In genomic region chr11:123211134-123211879, GRCh38 we compare ENCODE assay signal across 28 cellular contexts. TPM values are rescaled to one million over a fixed set of nuclear protein-coding genes. Genes with fewer than 3 reads are reported as not detected.
DNase-seq lines count a peak whose midpoint lies in the region; ATAC-seq and TF ChIP-seq lines count a peak whose summit lies in the region.
"Had no signal": no experiment of that assay in that cellular context is flagged by ENCODE, and none has a peak within 500 bp of the region (broad histone marks: within the 10 kb centered on the region; RNA-seq: fewer than 3 reads in every experiment).

No MANE protein-coding gene starts in this region.

- no peaks in the 10 kb centered on the region for H3K27me3 ChIP-seq in esophagus muscularis mucosa
- H3K27me3 ChIP-seq in Peyer's patch, result no peaks in the 10 kb centered on the region
- H3K27me3 ChIP-seq: right lobe of liver had no signal

- TF ChIP-seq CTCF in esophagus muscularis mucosa (IDR thresholded peaks at IDR 0.05) (no peak), nephron progenitor cell (IDR thresholded peaks at IDR 0.05) (no peak), Peyer's patch (IDR thresholded peaks at IDR 0.05) (no peak), GM10266 (IDR thresholded peaks at IDR 0.05; ENCODE audit: control insufficient read depth, insufficient read depth, low read depth, missing control alignments) (no peak)

- H3K4me3 Mint-ChIP-seq in nephron progenitor cell, result peak overlapping the region; percentile 60
- H3K4me3 Mint-ChIP-seq: activated CD4-positive, alpha-beta T cell treated with anti-CD3 and anti-CD28 coated beads, Interleukin-2, amount 10 ng/mL, durations not matched to agents 24 days and 14 days; activated naive CD8-positive, alpha-beta T cell treated with anti-CD3 and anti-CD28 coated beads for 36 hours; naive thymus-derived CD4-positive, alpha-beta T cell; T-helper 1 cell treated with Interleukin-12 subunit alpha and Interleukin-12 subunit beta and Interleukin-4 antibody, amounts not matched to agents 30 μg/mL and 1 μg/mL, for 36 hours had no signal

- H3K27ac ChIP-seq in esophagus muscularis mucosa (replicated peaks in 1 of 4), result peak overlapping the region; percentile 76 to 88 (median 82)
- peak overlapping the region in 2 of 4 donors; percentile 9 to 56 for H3K27ac ChIP-seq in Peyer's patch
- H3K27ac ChIP-seq: dorsolateral prefrontal cortex, parathyroid adenoma, right lobe of liver had no signal

- H3K36me3 ChIP-seq in esophagus muscularis mucosa (no peaks in the 10 kb centered on the region), Peyer's patch (no peaks in the 10 kb centered on the region)
- H3K36me3 ChIP-seq: right lobe of liver had no signal

- H3K9me3 ChIP-seq in esophagus muscularis mucosa, result no peaks in the 10 kb centered on the region
- H3K9me3 ChIP-seq in Peyer's patch, result no peaks in the 10 kb centered on the region
- H3K9me3 ChIP-seq: right lobe of liver had no signal

- TF ChIP-seq POLR2A in esophagus muscularis mucosa (IDR thresholded peaks at IDR 0.05; ENCODE audit: low read depth) (no peak), Peyer's patch (IDR thresholded peaks at IDR 0.05) (no peak)

- DNase-seq in DMS79 (lab: John Stamatoyannopoulos, UW) (peak; percentile 48), NCI-H526 (lab: John Stamatoyannopoulos, UW) (peak; percentile 83 to 93), esophagus muscularis mucosa (ENCODE audit: extremely low spot score) (no peak), nephron progenitor cell (no peak), Peyer's patch (no peak), GM10266 (ENCODE audit: extremely low spot score) (no peak)
- no peak for DNase-seq in central memory CD4-positive, alpha-beta T cell
- DNase-seq: ACHN; activated CD4-positive, alpha-beta T cell treated with anti-CD3 and anti-CD28 coated beads, Interleukin-2, amount 10 ng/mL, durations not matched to agents 24 days and 14 days; activated CD8-positive, alpha-beta memory T cell treated with anti-CD3 and anti-CD28 coated beads, Interleukin-2, amount 50 U/mL, for 48 hours; activated naive CD8-positive, alpha-beta T cell treated with anti-CD3 and anti-CD28 coated beads for 36 hours; C1 segment of cervical spinal cord; Calu3; dorsolateral prefrontal cortex; foreskin melanocyte; KG1; naive thymus-derived CD4-positive, alpha-beta T cell; NCI-H1694; NCI-H748 treated with DMSO at 0.1 percent for 48 hours; right lobe of liver; SIG-M5; stimulated activated CD8-positive, alpha-beta memory T cell treated with anti-CD3 and anti-CD28 coated beads, Interleukin-4, amount 100 ng/mL, for 48 hours had no signal

- 45% methylated on average over 11 of the region's 11 CpGs for WGBS in esophagus muscularis mucosa

- intact Hi-C loops in esophagus muscularis mucosa (cut with DNase I), result no loop called here

- H3K4me1 ChIP-seq in esophagus muscularis mucosa, result peaks cover 0 to 90% (median 82%) of the 10 kb centered on the region in 4 donors
- H3K4me1 ChIP-seq in Peyer's patch, result peaks cover 0 to 13% (median 0%) of the 10 kb centered on the region in 4 donors
- H3K4me1 ChIP-seq: parathyroid adenoma, right lobe of liver had no signal

- H3K9me3 Mint-ChIP-seq in nephron progenitor cell, result no peaks in the 10 kb centered on the region
- H3K9me3 Mint-ChIP-seq: activated CD4-positive, alpha-beta T cell treated with anti-CD3 and anti-CD28 coated beads, Interleukin-2, amount 10 ng/mL, durations not matched to agents 24 days and 14 days; activated naive CD8-positive, alpha-beta T cell treated with anti-CD3 and anti-CD28 coated beads for 36 hours; activated T-helper 2 cell treated with anti-CD3 and anti-CD28 coated beads, Interferon-gamma antibody, Interleukin-2, Interleukin-4, amounts not matched to agents 10 μg/mL and 5 μg/mL and 100 μg/mL, durations not matched to agents 14 hours and 24 hours and 36 hours; naive thymus-derived CD4-positive, alpha-beta T cell; T-helper 1 cell treated with Interleukin-12 subunit alpha and Interleukin-12 subunit beta and Interleukin-4 antibody, amounts not matched to agents 30 μg/mL and 1 μg/mL, for 36 hours had no signal

- H3K36me3 Mint-ChIP-seq in nephron progenitor cell (ENCODE audit: low read depth), result no peaks in the 10 kb centered on the region
- H3K36me3 Mint-ChIP-seq: activated naive CD8-positive, alpha-beta T cell treated with anti-CD3 and anti-CD28 coated beads for 36 hours; naive thymus-derived CD4-positive, alpha-beta T cell had no signal

- no peak overlapping the region for H3K4me3 ChIP-seq in esophagus muscularis mucosa
- H3K4me3 ChIP-seq in Peyer's patch, result no peak overlapping the region
- H3K4me3 ChIP-seq: dorsolateral prefrontal cortex, right lobe of liver had no signal

- no peak for ATAC-seq in HG03095 (IDR thresholded peaks at IDR 0.05; ENCODE audit: unreplicated experiment)
- ATAC-seq: naive thymus-derived CD4-positive, alpha-beta T cell; right lobe of liver had no signal

- TF ChIP-seq EP300 in esophagus muscularis mucosa (IDR thresholded peaks at IDR 0.05), result no peak

- peaks cover 4% of the 10 kb centered on the region for H3K27me3 Mint-ChIP-seq in nephron progenitor cell (ENCODE audit: low read depth, poor library complexity)

- H3K27ac Mint-ChIP-seq in nephron progenitor cell, result peak overlapping the region; percentile 62
- H3K27ac Mint-ChIP-seq: activated CD4-positive, alpha-beta T cell treated with anti-CD3 and anti-CD28 coated beads, Interleukin-2, amount 10 ng/mL, durations not matched to agents 24 days and 14 days; activated naive CD8-positive, alpha-beta T cell treated with anti-CD3 and anti-CD28 coated beads for 36 hours; activated T-helper 2 cell treated with anti-CD3 and anti-CD28 coated beads, Interferon-gamma antibody, Interleukin-2, Interleukin-4, amounts not matched to agents 10 μg/mL and 5 μg/mL and 100 μg/mL, durations not matched to agents 14 hours and 24 hours and 36 hours; naive thymus-derived CD4-positive, alpha-beta T cell; T-helper 1 cell treated with Interleukin-12 subunit alpha and Interleukin-12 subunit beta and Interleukin-4 antibody, amounts not matched to agents 30 μg/mL and 1 μg/mL, for 36 hours had no signal

- peaks cover 88% of the 10 kb centered on the region for H3K4me1 Mint-ChIP-seq in nephron progenitor cell
- H3K4me1 Mint-ChIP-seq: activated CD4-positive, alpha-beta T cell treated with anti-CD3 and anti-CD28 coated beads, Interleukin-2, amount 10 ng/mL, durations not matched to agents 24 days and 14 days; activated naive CD8-positive, alpha-beta T cell treated with anti-CD3 and anti-CD28 coated beads for 36 hours had no signal

RNA-seq across cellular contexts. Expression of gene CLMP, which starts 16.3 kb away (rescaled TPM):
- 100 to 1,000 TPM; 169 to 215 (median 197) TPM for total RNA-seq in esophagus muscularis mucosa
- total RNA-seq in Peyer's patch, result 10 to 100 TPM in 3 of 4 donors, 1 to 10 TPM in 1; 8.4 to 48.7 (median 13.2) TPM
- total RNA-seq: Calu3, HT-29, lung microvascular endothelial cell had no signal

Comparison
In these comparisons a context has a peak if more than half of its experiments do, and no peak if none do; other contexts are left out.
1. DNase-seq: peak in DMS79 (single experiment) and NCI-H526 (2 of 2); none in esophagus muscularis mucosa (single experiment), nephron progenitor cell (single experiment), central memory CD4-positive, alpha-beta T cell (single experiment), Peyer's patch (0 of 3) and GM10266 (single experiment).